In genomic region chr3:140601881-140602280, GRCh38 we compare ENCODE assay signal across 34 cellular contexts.
"Had no signal": no experiment of that assay in that cellular context is flagged by ENCODE, and none has a peak within 500 bp of the region (broad histone marks: within the 10 kb centered on the region; RNA-seq: fewer than 3 reads in every experiment).

No MANE protein-coding gene starts in this region.

- H3K4me1 Mint-ChIP-seq: activated B cell treated with CpG ODN at 0.5 μM for 24 hours; activated CD4-positive, alpha-beta T cell treated with anti-CD3 and anti-CD28 coated beads, Interleukin-2, amount 10 ng/mL, durations not matched to agents 24 days and 14 days; activated naive CD8-positive, alpha-beta T cell treated with anti-CD3 and anti-CD28 coated beads for 36 hours; activated T-helper 17 cell treated with anti-CD3 and anti-CD28 coated beads, Interleukin-2, amount 50 U/mL, for 72 hours; central memory CD8-positive, alpha-beta T cell; T-cell; T-helper 17 cell had no signal

- H3K27ac Mint-ChIP-seq: activated B cell treated with CpG ODN at 0.5 μM for 24 hours; activated CD4-positive, alpha-beta memory T cell treated with anti-CD3 and anti-CD28 coated beads for 36 hours; activated CD4-positive, alpha-beta T cell treated with anti-CD3 and anti-CD28 coated beads, Interleukin-2, amount 10 ng/mL, durations not matched to agents 24 days and 14 days; activated CD8-positive, alpha-beta T cell treated with anti-CD3 and anti-CD28 coated beads for 36 hours; activated naive CD4-positive, alpha-beta T cell treated with anti-CD3 and anti-CD28 coated beads for 36 hours; activated naive CD4-positive, alpha-beta T cell treated with anti-CD3 and anti-CD28 coated beads, Interleukin-2, amount 50 U/mL, for 72 hours; activated naive CD8-positive, alpha-beta T cell treated with anti-CD3 and anti-CD28 coated beads for 36 hours; activated T-cell treated with anti-CD3 and anti-CD28 coated beads, Interleukin-2, amount 50 U/mL, for 72 hours; activated T-helper 1 cell treated with anti-CD3 and anti-CD28 coated beads, Interleukin-12 subunit alpha, Interleukin-12 subunit beta, Interleukin-2, Interleukin-4 antibody, amounts not matched to agents 30 ng/mL and 10 ng/mL and 1 ng/mL, durations not matched to agents 14 hours and 24 hours and 36 hours; activated T-helper 17 cell treated with anti-CD3 and anti-CD28 coated beads, Interleukin-2, amount 50 U/mL, for 72 hours; T-cell; T-helper 17 cell had no signal

- H3K36me3 ChIP-seq: adrenal gland, brain microvascular endothelial cell, breast epithelium had no signal

- H3K4me3 Mint-ChIP-seq: activated B cell treated with CpG ODN at 0.5 μM for 24 hours; activated CD4-positive, alpha-beta memory T cell treated with anti-CD3 and anti-CD28 coated beads for 36 hours; activated CD4-positive, alpha-beta T cell treated with anti-CD3 and anti-CD28 coated beads, Interleukin-2, amount 10 ng/mL, durations not matched to agents 24 days and 14 days; activated CD8-positive, alpha-beta T cell treated with anti-CD3 and anti-CD28 coated beads for 36 hours; activated naive CD4-positive, alpha-beta T cell treated with anti-CD3 and anti-CD28 coated beads for 36 hours; activated naive CD8-positive, alpha-beta T cell treated with anti-CD3 and anti-CD28 coated beads for 36 hours; activated T-cell treated with anti-CD3 and anti-CD28 coated beads, Interleukin-2, amount 50 U/mL, for 4 hours; activated T-cell treated with anti-CD3 and anti-CD28 coated beads, Interleukin-2, amount 50 U/mL, for 72 hours; activated T-helper 1 cell treated with anti-CD3 and anti-CD28 coated beads, Interleukin-12 subunit alpha, Interleukin-12 subunit beta, Interleukin-2, Interleukin-4 antibody, amounts not matched to agents 30 ng/mL and 10 ng/mL and 1 ng/mL, durations not matched to agents 14 hours and 24 hours and 36 hours; activated T-helper 17 cell treated with anti-CD3 and anti-CD28 coated beads, Interleukin-2, amount 50 U/mL, for 72 hours; central memory CD8-positive, alpha-beta T cell; T-cell; T-helper 17 cell had no signal

- ATAC-seq: activated CD8-positive, alpha-beta T cell treated with anti-CD3 and anti-CD28 coated beads for 36 hours; activated naive CD4-positive, alpha-beta T cell treated with anti-CD3 and anti-CD28 coated beads, Interleukin-2, amount 50 U/mL, for 72 hours; activated T-cell treated with anti-CD3 and anti-CD28 coated beads, Interleukin-2, amount 50 U/mL, for 4 hours; activated T-cell treated with anti-CD3 and anti-CD28 coated beads, Interleukin-2, amount 50 U/mL, for 72 hours; activated T-helper 17 cell treated with anti-CD3 and anti-CD28 coated beads, Interleukin-2, amount 50 U/mL, for 72 hours; body of pancreas; T-cell; T-helper 17 cell had no signal

- H3K27me3 Mint-ChIP-seq: activated CD4-positive, alpha-beta memory T cell treated with anti-CD3 and anti-CD28 coated beads for 36 hours; activated CD8-positive, alpha-beta T cell treated with anti-CD3 and anti-CD28 coated beads for 36 hours; activated T-helper 17 cell treated with anti-CD3 and anti-CD28 coated beads, Interleukin-2, amount 50 U/mL, for 72 hours; T-helper 17 cell had no signal

- H3K4me3 ChIP-seq: adrenal gland, body of pancreas, breast epithelium had no signal

- H3K27me3 ChIP-seq: adrenal gland, body of pancreas, brain microvascular endothelial cell, breast epithelium had no signal

- H3K9me3 Mint-ChIP-seq: activated B cell treated with CpG ODN at 0.5 μM for 24 hours; activated CD4-positive, alpha-beta memory T cell treated with anti-CD3 and anti-CD28 coated beads for 36 hours; activated CD4-positive, alpha-beta T cell treated with anti-CD3 and anti-CD28 coated beads, Interleukin-2, amount 10 ng/mL, durations not matched to agents 24 days and 14 days; activated CD8-positive, alpha-beta T cell treated with anti-CD3 and anti-CD28 coated beads for 36 hours; activated naive CD4-positive, alpha-beta T cell treated with anti-CD3 and anti-CD28 coated beads, Interleukin-2, amount 50 U/mL, for 72 hours; activated T-helper 1 cell treated with anti-CD3 and anti-CD28 coated beads, Interleukin-12 subunit alpha, Interleukin-12 subunit beta, Interleukin-2, Interleukin-4 antibody, amounts not matched to agents 30 ng/mL and 10 ng/mL and 1 ng/mL, durations not matched to agents 14 hours and 24 hours and 36 hours; activated T-helper 17 cell treated with anti-CD3 and anti-CD28 coated beads, Interleukin-2, amount 50 U/mL, for 72 hours had no signal

- DNase-seq: activated B cell treated with CpG ODN at 0.5 μM for 24 hours; activated CD4-positive, alpha-beta memory T cell treated with anti-CD3 and anti-CD28 coated beads for 36 hours; activated CD4-positive, alpha-beta T cell treated with anti-CD3 and anti-CD28 coated beads for 4 hours; activated CD4-positive, alpha-beta T cell treated with anti-CD3 and anti-CD28 coated beads, Interleukin-2, amount 10 ng/mL, durations not matched to agents 24 days and 14 days; activated CD4-positive, alpha-beta T cell treated with anti-CD3 and anti-CD28 coated beads, Interleukin-2, amount 50 U/mL, for 1 hour; activated CD4-positive, alpha-beta T cell treated with anti-CD3 and anti-CD28 coated beads, Interleukin-2, amount 50 U/mL, for 4 hours; activated CD4-positive, CD25-positive, alpha-beta regulatory T cell treated with anti-CD3 and anti-CD28 coated beads, Interleukin-2, amount 50 U/mL, for 72 hours; activated CD8-positive, alpha-beta memory T cell treated with anti-CD3 and anti-CD28 coated beads, Interleukin-2, amount 50 U/mL, for 4 hours; activated CD8-positive, alpha-beta T cell treated with anti-CD3 and anti-CD28 coated beads for 36 hours; activated effector memory CD4-positive, alpha-beta T cell treated with anti-CD3 and anti-CD28 coated beads, Interleukin-2, amount 50 U/mL, for 16 hours; activated gamma-delta T cell treated with Interleukin-2 at 50 U/mL for 16 hours; activated naive CD4-positive, alpha-beta T cell; activated naive CD4-positive, alpha-beta T cell treated with anti-CD3 and anti-CD28 coated beads for 36 hours; activated naive CD4-positive, alpha-beta T cell treated with anti-CD3 and anti-CD28 coated beads, Interleukin-2, amount 50 U/mL, for 16 hours; activated naive CD8-positive, alpha-beta T cell treated with anti-CD3 and anti-CD28 coated beads for 36 hours; activated T-cell treated with anti-CD3 and anti-CD28 coated beads for 4 hours; activated T-cell treated with anti-CD3 and anti-CD28 coated beads, Interleukin-2, amount 50 U/mL, for 1 hour; activated T-cell treated with anti-CD3 and anti-CD28 coated beads, Interleukin-2, amount 50 U/mL, for 4 hours; activated T-cell treated with anti-CD3 and anti-CD28 coated beads, Interleukin-2, amount 50 U/mL, for 72 hours; adrenal gland; amniotic stem cell; aorta; body of pancreas; brain microvascular endothelial cell; caudate nucleus; cerebellar nuclear complex; T-cell; T-helper 17 cell had no signal

- H3K9me3 ChIP-seq: adrenal gland, body of pancreas had no signal

- H3K27ac ChIP-seq: adrenal gland, body of pancreas, brain microvascular endothelial cell, breast epithelium, VCaP had no signal

- H3K4me1 ChIP-seq: body of pancreas, breast epithelium had no signal

- H3K36me3 Mint-ChIP-seq: activated CD4-positive, alpha-beta memory T cell treated with anti-CD3 and anti-CD28 coated beads for 36 hours; activated naive CD4-positive, alpha-beta T cell treated with anti-CD3 and anti-CD28 coated beads, Interleukin-2, amount 50 U/mL, for 72 hours; activated naive CD8-positive, alpha-beta T cell treated with anti-CD3 and anti-CD28 coated beads for 36 hours; T-cell had no signal
